21 cellular contexts compared by ENCODE assay signal in the genomic region with DNA sequence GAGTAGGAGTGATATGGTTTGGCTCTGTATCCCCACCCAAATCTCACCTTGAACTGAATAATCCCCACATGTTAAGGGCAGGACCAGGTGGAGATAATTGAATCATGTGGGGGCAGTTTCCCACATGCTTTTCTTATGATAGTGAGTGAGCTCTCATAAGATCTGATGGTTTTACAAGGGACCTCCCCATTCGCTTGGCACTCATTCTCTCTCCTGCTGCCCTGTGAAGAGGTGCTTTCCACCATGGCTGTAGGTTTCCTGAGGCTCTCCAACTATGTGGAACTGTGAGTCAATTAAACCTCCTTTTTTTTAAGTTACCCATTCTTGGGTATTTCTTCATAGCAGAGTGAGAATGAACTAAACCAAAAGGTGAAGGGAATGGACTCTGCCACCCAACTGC.
DNase-seq lines count a peak whose midpoint lies in the region; ATAC-seq and TF ChIP-seq lines count a peak whose summit lies in the region.
"Had no signal": no experiment of that assay in that cellular context is flagged by ENCODE, and none has a peak within 500 bp of the region (broad histone marks: within the 10 kb centered on the region; RNA-seq: fewer than 3 reads in every experiment).

No MANE protein-coding gene starts in this region.

- POLR2A ChIA-PET in activated CD4-positive, alpha-beta T cell treated with anti-CD3 and anti-CD28 coated beads for 36 hours (lab: Charles Lee) = no interaction called here

- no peaks in the 10 kb centered on the region for H3K27me3 ChIP-seq in mammary epithelial cell (ENCODE audit: insufficient read depth, low read length)
- H3K27me3 ChIP-seq in breast epithelium = no peaks in the 10 kb centered on the region
- H3K27me3 ChIP-seq: BLaER1 had no signal

- H3K27ac Mint-ChIP-seq in activated CD4-positive, alpha-beta T cell treated with anti-CD3 and anti-CD28 coated beads for 36 hours = no peak overlapping the region
- H3K27ac Mint-ChIP-seq: B cell; CD4-positive, CD25-positive, alpha-beta regulatory T cell; CD8-positive, alpha-beta T cell had no signal

- H3K9ac ChIP-seq in mammary epithelial cell (ENCODE audit: insufficient read depth, low read length) = no peak overlapping the region
- H3K9ac ChIP-seq: BLaER1, GM23248 had no signal

- in situ Hi-C loops in mammary epithelial cell (cut with MboI; ENCODE audit: low sequenced_read_pairs in 2 of 2) (no loop called here), KBM-7 (cut with MboI; ENCODE audit: low pct_unique_long_range_greater_than_20kb, low sequenced_read_pairs) (no loop called here)

- H3K27ac ChIP-seq in mammary epithelial cell (ENCODE audit: insufficient read depth, low read depth, low read length) (no peak overlapping the region), breast epithelium (no peak overlapping the region)
- H3K27ac ChIP-seq: 22Rv1, BLaER1, C4-2B, GM23248 had no signal

- no peak overlapping the region for H2AFZ ChIP-seq in mammary epithelial cell (ENCODE audit: low read depth, low read length)
- H2AFZ ChIP-seq: GM23248 had no signal

- no peaks in the 10 kb centered on the region for H3K4me1 Mint-ChIP-seq in activated CD4-positive, alpha-beta T cell treated with anti-CD3 and anti-CD28 coated beads for 36 hours
- H3K4me1 Mint-ChIP-seq: B cell; CD4-positive, CD25-positive, alpha-beta regulatory T cell had no signal

- H3K4me3 Mint-ChIP-seq in activated CD4-positive, alpha-beta T cell treated with anti-CD3 and anti-CD28 coated beads for 36 hours = no peak overlapping the region
- H3K4me3 Mint-ChIP-seq: B cell; CD4-positive, CD25-positive, alpha-beta regulatory T cell; CD8-positive, alpha-beta T cell had no signal

- H3K79me2 ChIP-seq in mammary epithelial cell (ENCODE audit: insufficient read depth, low read length) = no peaks in the 10 kb centered on the region

- no peaks in the 10 kb centered on the region for H3K36me3 Mint-ChIP-seq in activated CD4-positive, alpha-beta T cell treated with anti-CD3 and anti-CD28 coated beads for 36 hours (ENCODE audit: low read depth)
- H3K36me3 Mint-ChIP-seq: CD4-positive, CD25-positive, alpha-beta regulatory T cell; CD8-positive, alpha-beta T cell had no signal

- intact Hi-C loops in activated CD4-positive, alpha-beta T cell treated with anti-CD3 and anti-CD28 coated beads for 36 hours (cut with DNase I, micrococcal nuclease) = no loop called here
- intact Hi-C loops in mammary epithelial cell (cut with micrococcal nuclease) = loop anchor here (10.0 kb wide), 1 partner anchor 205 kb away; a partner anchor contains a TSS
- intact Hi-C loops in breast epithelium (cut with DNase I; ENCODE audit: low total_unique reads) = no loop called here

- no peak for TF ChIP-seq POLR2A in breast epithelium (IDR thresholded peaks at IDR 0.05)

- H3K4me1 ChIP-seq in mammary epithelial cell (ENCODE audit: insufficient read depth, low read length) (no peaks in the 10 kb centered on the region), breast epithelium (no peaks in the 10 kb centered on the region)
- H3K4me1 ChIP-seq: BLaER1, Caco-2 had no signal

- H4K20me1 ChIP-seq in mammary epithelial cell (ENCODE audit: insufficient read depth, low read length) = no peaks in the 10 kb centered on the region
- H4K20me1 ChIP-seq: BLaER1 had no signal

- H3K36me3 ChIP-seq in mammary epithelial cell (ENCODE audit: insufficient read depth, low read length) = no peaks in the 10 kb centered on the region
- no peaks in the 10 kb centered on the region for H3K36me3 ChIP-seq in breast epithelium

- no peak for TF ChIP-seq CTCF in mammary epithelial cell (conservative IDR thresholded peaks at IDR 0.05 in 1 of 2, IDR thresholded peaks at IDR 0.05 in 1 of 2; ENCODE audit: extremely low read depth in 1 of 2, insufficient read depth in 1 of 2, low read depth in 1 of 2, low read length in 2 of 2)
- no peak for TF ChIP-seq CTCF in breast epithelium (IDR thresholded peaks at IDR 0.05)

- no peaks in the 10 kb centered on the region for H3K9me3 ChIP-seq in mammary epithelial cell (replicated peaks; ENCODE audit: insufficient read depth, low read length)
- H3K9me3 ChIP-seq in breast epithelium = peaks cover 13 to 22% of the 10 kb centered on the region in 2 donors
- H3K9me3 ChIP-seq: Caco-2 had no signal

- 56% methylated on average over 1 of the region's 1 CpG for WGBS in mammary epithelial cell (ENCODE audit: low coverage, missing lambda C conversion rate)

- no peak overlapping the region for H3K4me2 ChIP-seq in mammary epithelial cell (ENCODE audit: insufficient read depth, low read depth, low read length)
- H3K4me2 ChIP-seq: BLaER1 had no signal

- dilution Hi-C loops in mammary epithelial cell (cut with HindIII; ENCODE audit: low sequenced_read_pairs) = no loop called here

- CTCF ChIA-PET in activated CD4-positive, alpha-beta T cell treated with anti-CD3 and anti-CD28 coated beads for 36 hours (lab: Charles Lee) = no interaction called here
- CTCF ChIA-PET in mammary epithelial cell (lab: Charles Lee; ENCODE audit: low non-redundant PET) = no interaction called here

- BruUV-seq in mammary epithelial cell (replicated peaks; lab: Mats Ljungman, UMichigan) = no TSS peak

- peaks cover 3% of the 10 kb centered on the region for H3K27me3 Mint-ChIP-seq in activated CD4-positive, alpha-beta T cell treated with anti-CD3 and anti-CD28 coated beads for 36 hours

- ATAC-seq in activated CD4-positive, alpha-beta T cell treated with anti-CD3 and anti-CD28 coated beads for 36 hours = peak; percentile 47
- ATAC-seq in HG03342 (IDR thresholded peaks at IDR 0.05; ENCODE audit: unreplicated experiment) = no peak
- ATAC-seq: CD8-positive, alpha-beta T cell; GM12878 had no signal

- no peak for DNase-seq in activated CD4-positive, alpha-beta T cell treated with anti-CD3 and anti-CD28 coated beads for 36 hours
- DNase-seq in activated CD4-positive, alpha-beta T cell treated with anti-CD3 and anti-CD28 coated beads for 4 hours = no peak
- DNase-seq in mammary epithelial cell (peak; percentile 8), breast epithelium (ENCODE audit: low spot score in 2 of 2) (no peak), renal cortical epithelial cell (ENCODE audit: low read depth) (peak; percentile 5), KBM-7 (no peak)
- DNase-seq: Caco-2; CD4-positive, CD25-positive, alpha-beta regulatory T cell; CD8-positive, alpha-beta T cell; DMS 273 treated with DMSO at 0.1 percent for 48 hours; DMS79; EL; GDM1; HCEC 1CT had no signal

- H3K4me3 ChIP-seq in mammary epithelial cell (replicated peaks in 1 of 3; ENCODE audit: insufficient read depth in 1 of 3, low read depth in 2 of 3, low read length in 3 of 3) (no peak overlapping the region), breast epithelium (no peak overlapping the region)
- H3K4me3 ChIP-seq: BLaER1, GM12878, GM23248 had no signal

- H3K9me3 Mint-ChIP-seq in activated CD4-positive, alpha-beta T cell treated with anti-CD3 and anti-CD28 coated beads for 36 hours (ENCODE audit: low read depth) = peaks cover 3% of the 10 kb centered on the region

Comparison
In these comparisons a context has a peak if more than half of its experiments do, and no peak if none do; other contexts are left out.
1. DNase-seq: peak in mammary epithelial cell (single experiment) and renal cortical epithelial cell (single experiment); none in activated CD4-positive, alpha-beta T cell treated with anti-CD3 and anti-CD28 coated beads for 36 hours (single experiment), activated CD4-positive, alpha-beta T cell treated with anti-CD3 and anti-CD28 coated beads for 4 hours (0 of 2), breast epithelium (0 of 2) and KBM-7 (single experiment).